In genomic region chr11:67628710-67629385, GRCh38 we compare ENCODE assay signal across 1 cellular context.
TF ChIP-seq lines count a peak whose summit lies in the region.

No MANE protein-coding gene starts in this region.

TF ChIP-seq in GM12878, 131 proteins besides CTCF, POLR2A, EP300 and RAD21:
- no peak for TF ChIP-seq SIX5 (IDR thresholded peaks at IDR 0.05; ENCODE audit: low read depth, low read length, severe bottlenecking)
- no peak for TF ChIP-seq BCL11A (IDR thresholded peaks at IDR 0.05; ENCODE audit: low read depth, low read length)
- TF ChIP-seq MLLT1 (IDR thresholded peaks at IDR 0.05) = 0 out of 2 replicates have a peak, but pooled peaks have one; percentile 23
- TF ChIP-seq BRCA1 (IDR thresholded peaks at IDR 0.05; ENCODE audit: low read depth, low read length) = no peak
- no peak for TF ChIP-seq RCOR1 (conservative IDR thresholded peaks at IDR 0.05; ENCODE audit: low read depth, low read length)
- 0 out of 2 replicates have a peak, but pooled peaks have one; percentile 15 for TF ChIP-seq ZBTB4 (CRISPR knock-in tag; IDR thresholded peaks at IDR 0.05)
- TF ChIP-seq TARDBP (IDR thresholded peaks at IDR 0.05; ENCODE audit: borderline replicate concordance) = no peak
- TF ChIP-seq IKZF2 (IDR thresholded peaks at IDR 0.05) = 0 out of 4 replicates have a peak, but pooled peaks of 1 of the 2 experiments have one; percentile 0
- 0 out of 2 replicates have a peak, but pooled peaks have one; percentile 50 for TF ChIP-seq STAT1 (conservative IDR thresholded peaks at IDR 0.05)
- peak; percentile 7 for TF ChIP-seq MEF2B (IDR thresholded peaks at IDR 0.05; ENCODE audit: partially characterized antibody, poor library complexity, severe bottlenecking)
- TF ChIP-seq RFX5 (IDR thresholded peaks at IDR 0.05; ENCODE audit: low read depth, low read length) = 0 out of 2 replicates have a peak, but pooled peaks have one; percentile 33
- 0 out of 2 replicates have a peak, but pooled peaks have one; percentile 29 for TF ChIP-seq ZBTB40 (IDR thresholded peaks at IDR 0.05; ENCODE audit: borderline replicate concordance)
